8 cellular contexts compared by ENCODE assay signal in the genomic region with DNA sequence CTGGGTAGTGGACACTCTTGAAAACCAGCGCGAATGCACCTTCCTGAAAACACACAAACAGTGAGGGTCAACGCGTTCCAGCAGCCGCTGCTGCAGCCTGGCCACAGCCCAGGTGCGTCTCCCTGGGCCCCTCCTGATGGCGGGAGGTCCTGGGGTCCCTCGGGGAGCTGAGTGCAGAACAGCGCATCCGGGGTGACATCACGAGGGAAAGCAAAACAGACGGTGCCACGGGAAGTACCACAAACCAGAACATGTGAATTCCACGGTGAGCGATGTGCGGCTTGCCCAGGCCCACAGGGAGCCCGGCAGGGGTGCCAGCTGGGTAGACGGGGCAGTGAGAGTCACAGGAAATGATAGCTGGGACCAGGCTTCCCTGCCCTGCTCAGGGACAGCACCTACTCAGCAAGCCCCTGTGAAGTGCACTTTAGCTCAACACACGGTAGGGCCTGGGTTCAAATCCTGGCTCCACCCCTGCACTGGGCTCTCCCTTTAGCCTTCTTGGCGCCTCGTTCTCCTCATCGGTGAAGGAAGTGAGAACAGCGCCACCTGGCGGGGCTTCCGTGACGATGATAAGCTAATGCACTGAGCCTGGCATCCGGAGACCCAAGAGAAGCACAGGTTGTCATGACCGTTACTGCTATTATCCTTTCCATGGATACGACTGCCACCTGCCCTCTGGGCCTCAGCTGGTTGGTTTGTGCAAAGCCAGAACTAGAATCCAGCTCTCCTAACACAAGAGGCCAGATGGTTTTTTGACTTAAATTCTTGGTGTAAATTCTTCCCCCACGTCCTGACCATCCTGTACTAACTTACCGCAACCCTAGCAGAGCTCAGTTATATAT. TPM values are rescaled to one million over a fixed set of nuclear protein-coding genes. Genes with fewer than 3 reads are reported as not detected.
DNase-seq lines count a peak whose midpoint lies in the region; ATAC-seq and TF ChIP-seq lines count a peak whose summit lies in the region.

No MANE protein-coding gene starts in this region.

- peaks cover 6% of the 10 kb centered on the region for H3K27me3 Mint-ChIP-seq in activated CD4-positive, alpha-beta memory T cell treated with anti-CD3 and anti-CD28 coated beads for 36 hours

- ATAC-seq in GM18517 (IDR thresholded peaks at IDR 0.05; ENCODE audit: unreplicated experiment) (peak; percentile 60), HG03378 (IDR thresholded peaks at IDR 0.05; ENCODE audit: unreplicated experiment) (peak; percentile 55)

- intact Hi-C loops in A673 (cut with micrococcal nuclease; ENCODE audit: unreplicated experiment): loop anchor here (5.0 kb wide), 1 partner anchor 36 kb away; a partner anchor contains a TSS
- intact Hi-C loops in activated CD4-positive, alpha-beta memory T cell treated with anti-CD3 and anti-CD28 coated beads for 36 hours (cut with micrococcal nuclease): loop anchor here (1.0 to 10.0 kb wide), 2 partner anchors 35 to 194 kb away; no protein-coding TSS in a partner anchor

- H3K9me3 ChIP-seq in A673 (ENCODE audit: low read depth, low read length, poor library complexity, severe bottlenecking): no peaks in the 10 kb centered on the region

- BruUV-seq in A673 (replicated peaks; lab: Mats Ljungman, UMichigan): no TSS peak

- no peak overlapping the region for H3K27ac ChIP-seq in A673 (ENCODE audit: low read depth, low read length, poor library complexity, severe bottlenecking)
- no peak overlapping the region for H3K27ac ChIP-seq in mesendoderm (ENCODE audit: low read depth, low read length)

- H3K27ac Mint-ChIP-seq in activated CD4-positive, alpha-beta memory T cell treated with anti-CD3 and anti-CD28 coated beads for 36 hours: no peak overlapping the region

- no peaks in the 10 kb centered on the region for H3K9me3 Mint-ChIP-seq in activated CD4-positive, alpha-beta memory T cell treated with anti-CD3 and anti-CD28 coated beads for 36 hours

- H3K56ac ChIP-seq in mesendoderm (ENCODE audit: low read length): no peak overlapping the region

- POLR2A ChIA-PET in A673 (lab: Charles Lee; ENCODE audit: low non-redundant PET): interaction anchor here (0.5 kb wide), 1 partner anchor 104 kb away, joined by 3 read pairs; no protein-coding TSS in a partner anchor
- POLR2A ChIA-PET in activated CD4-positive, alpha-beta memory T cell treated with anti-CD3 and anti-CD28 coated beads for 36 hours (lab: Charles Lee): interaction anchor here (0.7 to 1.4 kb wide), 2 partner anchors 15 to 36 kb away, joined by 3 to 5 read pairs; a partner anchor contains a TSS

- no peak overlapping the region for H4K5ac ChIP-seq in mesendoderm (ENCODE audit: low read length)

- H4K8ac ChIP-seq in mesendoderm (ENCODE audit: low read depth, low read length): no peak overlapping the region

- H2BK120ac ChIP-seq in mesendoderm (ENCODE audit: low read depth, low read length): no peak overlapping the region

- H3K4me1 ChIP-seq in A673 (ENCODE audit: insufficient read depth, low read length, poor library complexity, severe bottlenecking): no peaks in the 10 kb centered on the region
- H3K4me1 ChIP-seq in mesendoderm (ENCODE audit: control insufficient read depth, low read depth, low read length): peaks cover 12% of the 10 kb centered on the region

- no CpG with 5 or more reads among the region's 31 CpGs for WGBS in mesendoderm (ENCODE audit: extremely low coverage, insufficient coverage, low lambda C conversion rate)

- peak; percentile 77 for TF ChIP-seq CTCF in A673 (conservative IDR thresholded peaks at IDR 0.05; ENCODE audit: low read depth, low read length)

- no peak overlapping the region for H3K4me2 ChIP-seq in mesendoderm (ENCODE audit: low read length)

- H3K27me3 ChIP-seq in A673 (replicated peaks; ENCODE audit: insufficient read depth, low read depth, low read length, poor library complexity) (no peaks in the 10 kb centered on the region), mesendoderm (ENCODE audit: insufficient read depth, low read length, poor library complexity) (no peaks in the 10 kb centered on the region)

- DNase-seq in A673 (ENCODE audit: low spot score) (peak; percentile 86), NCI-H748 (lab: John Stamatoyannopoulos, UW; ENCODE audit: unreplicated experiment) (peak; percentile 86), mesendoderm (peak; percentile 94)
- peak; percentile 90 for DNase-seq in activated CD4-positive, alpha-beta memory T cell treated with anti-CD3 and anti-CD28 coated beads for 36 hours
- DNase-seq in effector CD4-positive, alpha-beta T cell: peak; percentile 82
- peak; percentile 71 for DNase-seq in stimulated activated CD8-positive, alpha-beta memory T cell treated with anti-CD3 and anti-CD28 coated beads, Interleukin-4, amount 100 ng/mL, for 24 hours (ENCODE audit: low read depth)

- H2BK5ac ChIP-seq in mesendoderm (ENCODE audit: low read length): no peak overlapping the region

- peaks cover 2% of the 10 kb centered on the region for H3K79me1 ChIP-seq in mesendoderm (ENCODE audit: low read length)

- CTCF ChIA-PET in A673 (lab: Charles Lee): interaction anchor here (0.5 to 1.1 kb wide), 12 partner anchors 9 to 227 kb away, joined by 3 to 8 read pairs (median 4); a partner anchor contains a TSS
- CTCF ChIA-PET in activated CD4-positive, alpha-beta memory T cell treated with anti-CD3 and anti-CD28 coated beads for 36 hours (lab: Charles Lee): interaction anchor here (0.6 to 2.5 kb wide), 35 partner anchors 9 to 277 kb away, joined by 3 to 68 read pairs (median 5); a partner anchor contains a TSS

- no peak overlapping the region for H2BK15ac ChIP-seq in mesendoderm (replicated peaks; ENCODE audit: low read depth)

- H3K4ac ChIP-seq in mesendoderm (ENCODE audit: low read depth, low read length): no peak overlapping the region

- no peak overlapping the region for H3K4me3 ChIP-seq in A673 (ENCODE audit: low read depth, low read length, poor library complexity, severe bottlenecking)
- no peak overlapping the region for H3K4me3 ChIP-seq in mesendoderm (ENCODE audit: low read length)

- no peak overlapping the region for H3K23ac ChIP-seq in mesendoderm (ENCODE audit: low read length)

- no peaks in the 10 kb centered on the region for H3K36me3 Mint-ChIP-seq in activated CD4-positive, alpha-beta memory T cell treated with anti-CD3 and anti-CD28 coated beads for 36 hours

- no peak overlapping the region for H3K4me3 Mint-ChIP-seq in activated CD4-positive, alpha-beta memory T cell treated with anti-CD3 and anti-CD28 coated beads for 36 hours

- H3K18ac ChIP-seq in mesendoderm (ENCODE audit: low read length): no peak overlapping the region

- no peak overlapping the region for H2AK5ac ChIP-seq in mesendoderm (ENCODE audit: low read length)

- no peaks in the 10 kb centered on the region for H3K4me1 Mint-ChIP-seq in activated CD4-positive, alpha-beta memory T cell treated with anti-CD3 and anti-CD28 coated beads for 36 hours (ENCODE audit: low read depth)

- no peaks in the 10 kb centered on the region for H3K79me2 ChIP-seq in mesendoderm (ENCODE audit: control insufficient read depth, insufficient read depth, low read length)

- H3K36me3 ChIP-seq in A673 (ENCODE audit: insufficient read depth, low read length, poor library complexity, severe bottlenecking) (no peaks in the 10 kb centered on the region), mesendoderm (ENCODE audit: control insufficient read depth, insufficient read depth, low read length) (peaks cover 2% of the 10 kb centered on the region)

- H3K9ac ChIP-seq in mesendoderm (ENCODE audit: low read length): no peak overlapping the region

RNA-seq across cellular contexts. Expression of a gene that starts 24.6 kb away (rescaled TPM):
- total RNA-seq in A673 (2021): 0.82 and 1.2 TPM in 2 replicates
- under 1 TPM; 0.12 to 0.15 TPM for total RNA-seq in activated CD4-positive, alpha-beta memory T cell treated with anti-CD3 and anti-CD28 coated beads for 36 hours
- 41.2 TPM for polyA plus RNA-seq in mesendoderm (2013, experiment 1 of 2)
- 42.6 TPM for polyA plus RNA-seq in mesendoderm (2013, experiment 2 of 2)

RNA-seq across cellular contexts. Expression of a gene that starts 36.6 kb away (rescaled TPM):
- 31.3 and 34.4 TPM in 2 replicates for total RNA-seq in A673 (2021)
- total RNA-seq in activated CD4-positive, alpha-beta memory T cell treated with anti-CD3 and anti-CD28 coated beads for 36 hours: 10 to 100 TPM; 41.7 to 43.2 TPM
- polyA plus RNA-seq in mesendoderm (2013, experiment 1 of 2): 28.2 TPM
- polyA plus RNA-seq in mesendoderm (2013, experiment 2 of 2): 28.4 TPM
